In the genomic region with DNA sequence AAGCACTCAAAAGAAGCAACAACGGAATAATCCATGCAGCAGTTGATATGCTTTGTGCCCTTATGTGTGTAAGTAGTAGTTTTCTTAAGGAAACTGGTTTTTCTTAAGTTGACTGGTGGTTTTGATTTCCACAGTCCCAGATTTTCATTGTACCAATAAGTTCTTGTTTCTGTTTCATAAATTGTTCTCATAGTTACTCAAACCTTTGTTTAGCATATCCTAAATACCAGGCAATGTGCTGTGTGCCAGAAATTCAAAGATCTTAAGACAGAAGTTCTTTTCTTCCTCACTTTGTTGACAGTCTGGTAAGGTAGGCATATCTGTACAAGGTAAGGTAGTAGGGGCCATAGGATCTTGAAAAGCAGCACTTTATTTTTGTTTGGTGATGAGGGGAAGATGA, we compare ENCODE assay signal across 22 cellular contexts.
"Had no signal": no experiment of that assay in that cellular context is flagged by ENCODE, and none has a peak within 500 bp of the region (broad histone marks: within the 10 kb centered on the region; RNA-seq: fewer than 3 reads in every experiment).

No MANE protein-coding gene starts in this region.

- H3K27me3 Mint-ChIP-seq: activated naive CD8-positive, alpha-beta T cell treated with anti-CD3 and anti-CD28 coated beads, Interleukin-2, amount 10 ng/mL, durations not matched to agents 7 days and 5 days; T-cell had no signal

- H3K9me3 Mint-ChIP-seq: activated naive CD8-positive, alpha-beta T cell treated with anti-CD3 and anti-CD28 coated beads, Interleukin-2, amount 10 ng/mL, durations not matched to agents 7 days and 5 days; T-cell had no signal

- H3K27me3 ChIP-seq: breast epithelium had no signal

- ATAC-seq: activated CD4-positive, CD25-positive, alpha-beta regulatory T cell treated with anti-CD3 and anti-CD28 coated beads, Interleukin-2, amount 50 U/mL, for 24 hours; activated CD8-positive, alpha-beta T cell treated with anti-CD3 and anti-CD28 coated beads, Interleukin-2, amount 10 ng/mL, durations not matched to agents 7 days and 5 days; K562; T-cell had no signal

- DNase-seq: activated CD4-positive, alpha-beta T cell treated with anti-CD3 and anti-CD28 coated beads for 4 hours; activated CD8-positive, alpha-beta memory T cell treated with anti-CD3 and anti-CD28 coated beads, Interleukin-2, amount 50 U/mL, for 48 hours; activated CD8-positive, alpha-beta T cell treated with anti-CD3 and anti-CD28 coated beads, Interleukin-2, amount 10 ng/mL, durations not matched to agents 7 days and 5 days; activated naive CD4-positive, alpha-beta T cell treated with anti-CD3 and anti-CD28 coated beads, Interleukin-2, amount 50 U/mL, for 16 hours; activated naive CD8-positive, alpha-beta T cell treated with anti-CD3 and anti-CD28 coated beads, Interleukin-2, amount 10 ng/mL, durations not matched to agents 7 days and 5 days; activated T-cell treated with anti-CD3 and anti-CD28 coated beads, Interleukin-2, amount 50 U/mL, for 1 hour; aorta; caudate nucleus; NCI-H1092 treated with DMSO at 0.1 percent for 48 hours; NCI-H1417 treated with DMSO at 0.1 percent for 48 hours; NCI-H1694; NCI-H2029; NCI-H2107; NCI-H2171 treated with DMSO at 0.1 percent for 48 hours; NCI-H226; NCI-H526 treated with DMSO at 0.1 percent for 48 hours; NCI-H82; T-cell had no signal

- H3K4me1 Mint-ChIP-seq: activated naive CD8-positive, alpha-beta T cell treated with anti-CD3 and anti-CD28 coated beads, Interleukin-2, amount 10 ng/mL, durations not matched to agents 7 days and 5 days; T-cell had no signal

- FAIRE-seq: K562 had no signal

- H3K4me3 Mint-ChIP-seq: activated CD8-positive, alpha-beta T cell treated with anti-CD3 and anti-CD28 coated beads, Interleukin-2, amount 10 ng/mL, durations not matched to agents 7 days and 5 days; activated naive CD8-positive, alpha-beta T cell treated with anti-CD3 and anti-CD28 coated beads, Interleukin-2, amount 10 ng/mL, durations not matched to agents 7 days and 5 days; T-cell had no signal

- H3K27ac Mint-ChIP-seq: activated CD8-positive, alpha-beta T cell treated with anti-CD3 and anti-CD28 coated beads, Interleukin-2, amount 10 ng/mL, durations not matched to agents 7 days and 5 days; activated naive CD8-positive, alpha-beta T cell treated with anti-CD3 and anti-CD28 coated beads, Interleukin-2, amount 10 ng/mL, durations not matched to agents 7 days and 5 days; T-cell had no signal

- H3K4me1 ChIP-seq: breast epithelium had no signal

- H3K27ac ChIP-seq: breast epithelium, SK-N-MC had no signal

- H3K9me3 ChIP-seq: breast epithelium had no signal

- H3K4me3 ChIP-seq: breast epithelium, K562, SK-N-MC had no signal
